Comparison of ENCODE assay signal across 12 cellular contexts in the genomic region with DNA sequence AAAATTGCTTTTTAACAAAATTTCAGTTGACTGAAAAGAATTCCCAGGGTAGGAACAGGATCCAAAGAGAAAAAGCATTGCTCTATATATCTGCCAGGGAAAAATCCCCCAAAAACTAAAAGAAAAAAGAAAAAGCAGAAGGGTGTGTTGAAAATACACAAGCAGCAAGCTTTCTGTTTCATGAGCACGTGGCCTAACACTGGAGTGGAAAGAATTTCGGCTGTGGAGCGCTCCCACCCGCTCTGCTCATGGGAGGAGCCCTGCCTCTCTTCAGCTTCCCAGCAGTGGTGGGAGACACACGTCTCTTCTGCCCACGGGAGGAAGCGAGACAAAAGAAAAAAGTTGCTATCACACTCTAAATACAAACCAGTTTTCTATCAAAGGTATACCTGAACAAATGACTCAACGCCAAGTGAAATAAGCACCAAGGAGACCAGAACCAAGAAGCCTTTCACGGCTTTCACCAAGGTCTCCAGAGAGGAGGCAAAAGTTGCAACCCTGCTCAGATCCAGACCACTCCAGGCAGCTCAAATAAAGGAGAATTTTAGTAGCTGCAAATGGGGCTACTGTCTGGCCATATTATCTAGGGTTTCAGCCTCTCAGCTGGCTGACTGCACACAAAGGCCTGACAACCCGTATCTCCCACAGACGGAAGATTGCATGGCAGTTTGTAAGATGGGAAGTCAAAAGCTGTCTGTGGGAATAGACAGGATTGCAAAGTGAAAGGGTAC. TPM values are rescaled to one million over a fixed set of nuclear protein-coding genes. Genes with fewer than 3 reads are reported as not detected.
DNase-seq lines count a peak whose midpoint lies in the region; ATAC-seq and TF ChIP-seq lines count a peak whose summit lies in the region.
"Had no signal": no experiment of that assay in that cellular context is flagged by ENCODE, and none has a peak within 500 bp of the region (broad histone marks: within the 10 kb centered on the region; RNA-seq: fewer than 3 reads in every experiment).

No MANE protein-coding gene starts in this region.

- H3K27me3 ChIP-seq in fibroblast of lung (ENCODE audit: control insufficient read depth, insufficient read depth, low read length) (no peaks in the 10 kb centered on the region), muscle layer of duodenum (ENCODE audit: low read depth, low read length) (no peaks in the 10 kb centered on the region), upper lobe of left lung (peaks cover 0 to 4% (median 0%) of the 10 kb centered on the region in 4 donors), PC-3 (ENCODE audit: low read length) (0 out of 2 replicates have a peak, but pooled peaks cover 3% of the 10 kb centered on the region)

- H3K79me2 ChIP-seq in fibroblast of lung (ENCODE audit: control insufficient read depth, insufficient read depth, low read length) = no peaks in the 10 kb centered on the region
- no peaks in the 10 kb centered on the region for H3K79me2 ChIP-seq in PC-3 (ENCODE audit: low read length)

- CTCF ChIA-PET in PC-3 (lab: Charles Lee) = no interaction called here

- intact Hi-C loops in PC-3 (cut with micrococcal nuclease) = no loop called here

- H4K20me1 ChIP-seq in fibroblast of lung (ENCODE audit: control insufficient read depth, extremely low read depth, insufficient read depth, low read length) = no peaks in the 10 kb centered on the region
- no peaks in the 10 kb centered on the region for H4K20me1 ChIP-seq in PC-3 (ENCODE audit: low read length)

- H3K36me3 Mint-ChIP-seq in activated T-cell treated with anti-CD3 and anti-CD28 coated beads, Interleukin-2, amount 50 U/mL, for 72 hours (ENCODE audit: insufficient read depth in 2 of 2) = peaks cover 0 to 2% of the 10 kb centered on the region in 2 donors
- H3K36me3 Mint-ChIP-seq in activated T-cell treated with anti-CD3 and anti-CD28 coated beads, Interleukin-2, amount 50 U/mL, for 4 hours (ENCODE audit: insufficient read depth) = no peaks in the 10 kb centered on the region

- 35 to 43% methylated on average over 11 of the region's 11 CpGs for WGBS in upper lobe of left lung, 2 donors

- peak overlapping the region; percentile 1 for H2AFZ ChIP-seq in fibroblast of lung (ENCODE audit: low read length)
- H2AFZ ChIP-seq in PC-3 (ENCODE audit: low read length) = no peak overlapping the region

- H3K4me1 Mint-ChIP-seq in activated T-cell treated with anti-CD3 and anti-CD28 coated beads, Interleukin-2, amount 50 U/mL, for 72 hours (ENCODE audit: low read depth) = peaks cover 23% of the 10 kb centered on the region
- H3K4me1 Mint-ChIP-seq in activated T-cell treated with anti-CD3 and anti-CD28 coated beads, Interleukin-2, amount 50 U/mL, for 4 hours (ENCODE audit: low read depth) = no peaks in the 10 kb centered on the region
- H3K4me1 Mint-ChIP-seq: activated T-helper 17 cell treated with anti-CD3 and anti-CD28 coated beads, Interleukin-2, amount 50 U/mL, for 72 hours had no signal

- H3K27ac ChIP-seq in fibroblast of lung (ENCODE audit: insufficient read depth, low read length) = peak overlapping the region; percentile 6
- H3K27ac ChIP-seq in muscle layer of duodenum (ENCODE audit: low read length) = peak overlapping the region; percentile 74
- peak overlapping the region; percentile 12 to 69 (median 24) for H3K27ac ChIP-seq in upper lobe of left lung
- no peak overlapping the region for H3K27ac ChIP-seq in PC-3 (ENCODE audit: low read length)
- H3K27ac ChIP-seq: KMS-11 had no signal

- no peak for TF ChIP-seq EP300 in upper lobe of left lung (IDR thresholded peaks at IDR 0.05)

- POLR2A ChIA-PET in PC-3 (lab: Charles Lee; ENCODE audit: unreplicated experiment) = interaction anchor here (0.6 kb wide), 1 partner anchor 75 kb away, joined by 5 read pairs; no protein-coding TSS in a partner anchor

- H3K36me3 ChIP-seq in fibroblast of lung (ENCODE audit: control insufficient read depth, insufficient read depth, low read length) (no peaks in the 10 kb centered on the region), muscle layer of duodenum (ENCODE audit: control insufficient read depth in 1 of 2, insufficient read depth in 2 of 2, low read length in 2 of 2) (no peaks in the 10 kb centered on the region), upper lobe of left lung (no peaks in the 10 kb centered on the region), PC-3 (ENCODE audit: low read depth, low read length) (no peaks in the 10 kb centered on the region)

- H3K9me3 Mint-ChIP-seq in activated T-cell treated with anti-CD3 and anti-CD28 coated beads, Interleukin-2, amount 50 U/mL, for 72 hours = no peaks in the 10 kb centered on the region
- peaks cover under 1% of the 10 kb centered on the region for H3K9me3 Mint-ChIP-seq in activated T-cell treated with anti-CD3 and anti-CD28 coated beads, Interleukin-2, amount 50 U/mL, for 4 hours

- H3K4me3 ChIP-seq in fibroblast of lung (replicated peaks in 1 of 4; ENCODE audit: control extremely low read depth in 1 of 4, insufficient read depth in 1 of 4, low read depth in 3 of 4, low read length in 4 of 4) = peak overlapping the region in 1 of 4 experiments; percentile 8
- peak overlapping the region in 1 of 2 donors; percentile 23 for H3K4me3 ChIP-seq in muscle layer of duodenum (ENCODE audit: low read depth in 1 of 2, low read length in 2 of 2)
- peak overlapping the region in 1 of 4 donors; percentile 18 for H3K4me3 ChIP-seq in upper lobe of left lung
- no peak overlapping the region for H3K4me3 ChIP-seq in PC-3 (ENCODE audit: low read length)

- H3K4me2 ChIP-seq in fibroblast of lung (ENCODE audit: extremely low read depth, insufficient read depth, low read length) (no peak overlapping the region), PC-3 (ENCODE audit: low read length) (no peak overlapping the region)
- H3K4me2 ChIP-seq: KMS-11 had no signal

- DNase-seq in activated T-cell treated with anti-CD3 and anti-CD28 coated beads, Interleukin-2, amount 50 U/mL, for 72 hours = no peak
- no peak for DNase-seq in activated T-cell treated with anti-CD3 and anti-CD28 coated beads, Interleukin-2, amount 50 U/mL, for 4 hours
- peak in 1 of 2 donors; percentile 27 for DNase-seq in fibroblast of lung (ENCODE audit: low read depth in 2 of 2)
- peak in 1 of 2 donors; percentile 41 for DNase-seq in upper lobe of left lung
- DNase-seq in PC-3 = no peak
- DNase-seq in NCI-H146 treated with DMSO at 0.1 percent for 48 hours (lab: John Stamatoyannopoulos, UW; ENCODE audit: unreplicated experiment) = no peak
- DNase-seq: NCI-H748 treated with DMSO at 0.1 percent for 48 hours had no signal

- BruUV-seq in PC-3 (replicated peaks; lab: Mats Ljungman, UMichigan) = no TSS peak

- peak; percentile 35 to 36 for ATAC-seq in activated T-cell treated with anti-CD3 and anti-CD28 coated beads, Interleukin-2, amount 50 U/mL, for 72 hours (replicated peaks in 1 of 2)
- ATAC-seq in activated T-cell treated with anti-CD3 and anti-CD28 coated beads, Interleukin-2, amount 50 U/mL, for 4 hours = no peak
- ATAC-seq in upper lobe of left lung (ENCODE audit: low FRiP score in 2 of 2) = peak; percentile 70 to 83
- no peak for ATAC-seq in HG03280 (IDR thresholded peaks at IDR 0.05; ENCODE audit: unreplicated experiment)
- no peak for ATAC-seq in PC-3
- ATAC-seq: activated T-helper 17 cell treated with anti-CD3 and anti-CD28 coated beads, Interleukin-2, amount 50 U/mL, for 72 hours had no signal

- TF ChIP-seq CTCF in fibroblast of lung (conservative IDR thresholded peaks at IDR 0.05 in 1 of 2, IDR thresholded peaks at IDR 0.05 in 1 of 2; ENCODE audit: low read depth in 1 of 2, low read length in 2 of 2) (no peak), upper lobe of left lung (IDR thresholded peaks at IDR 0.05) (no peak), PC-3 (conservative IDR thresholded peaks at IDR 0.05; ENCODE audit: low read depth, low read length) (no peak)

- H3K4me1 ChIP-seq in fibroblast of lung (ENCODE audit: control insufficient read depth, extremely low read depth, insufficient read depth, low read length) = peaks cover 9% of the 10 kb centered on the region
- H3K4me1 ChIP-seq in muscle layer of duodenum (ENCODE audit: control insufficient read depth in 1 of 2, insufficient read depth in 2 of 2, low read length in 2 of 2) = peaks cover 0 to 10% of the 10 kb centered on the region in 2 donors
- H3K4me1 ChIP-seq in upper lobe of left lung = peaks cover 0 to 9% (median 5%) of the 10 kb centered on the region in 4 donors
- H3K4me1 ChIP-seq in PC-3 (ENCODE audit: insufficient read depth, low read length) = 0 out of 2 replicates have a peak, but pooled peaks cover 6% of the 10 kb centered on the region

- H3K27me3 Mint-ChIP-seq in activated T-cell treated with anti-CD3 and anti-CD28 coated beads, Interleukin-2, amount 50 U/mL, for 72 hours (ENCODE audit: low read depth) = peaks cover 51% of the 10 kb centered on the region
- peaks cover 50% of the 10 kb centered on the region for H3K27me3 Mint-ChIP-seq in activated T-cell treated with anti-CD3 and anti-CD28 coated beads, Interleukin-2, amount 50 U/mL, for 4 hours (ENCODE audit: low read depth)

- TF ChIP-seq POLR2A in upper lobe of left lung (IDR thresholded peaks at IDR 0.05) = no peak

- H3K9me3 ChIP-seq in fibroblast of lung (ENCODE audit: control insufficient read depth, insufficient read depth, low read depth, low read length) (no peaks in the 10 kb centered on the region), muscle layer of duodenum (ENCODE audit: control insufficient read depth in 1 of 2, low read length in 2 of 2) (no peaks in the 10 kb centered on the region), upper lobe of left lung (no peaks in the 10 kb centered on the region), PC-3 (ENCODE audit: low read length) (no peaks in the 10 kb centered on the region)

- H3K9me2 ChIP-seq in PC-3 (replicated peaks; ENCODE audit: low read length) = no peaks in the 10 kb centered on the region

- H3F3A ChIP-seq in PC-3 (ENCODE audit: low read length, unreplicated experiment) = no peaks in the 10 kb centered on the region

- no peak overlapping the region for H3K9ac ChIP-seq in fibroblast of lung (ENCODE audit: insufficient read depth, low read length)
- H3K9ac ChIP-seq in PC-3 (ENCODE audit: low read length) = no peak overlapping the region
- H3K9ac ChIP-seq: KMS-11 had no signal

- H3K27ac Mint-ChIP-seq in activated T-cell treated with anti-CD3 and anti-CD28 coated beads, Interleukin-2, amount 50 U/mL, for 72 hours = no peak overlapping the region
- H3K27ac Mint-ChIP-seq: activated T-helper 17 cell treated with anti-CD3 and anti-CD28 coated beads, Interleukin-2, amount 50 U/mL, for 72 hours; T-helper 2 cell treated with Interferon-gamma antibody and Interleukin-4, amounts not matched to agents 5 μg/mL and 100 μg/mL, for 36 hours had no signal

- H3K4me3 Mint-ChIP-seq in activated T-cell treated with anti-CD3 and anti-CD28 coated beads, Interleukin-2, amount 50 U/mL, for 72 hours = peak overlapping the region; percentile 25 to 51
- H3K4me3 Mint-ChIP-seq in activated T-cell treated with anti-CD3 and anti-CD28 coated beads, Interleukin-2, amount 50 U/mL, for 4 hours = no peak overlapping the region
- H3K4me3 Mint-ChIP-seq: activated T-helper 17 cell treated with anti-CD3 and anti-CD28 coated beads, Interleukin-2, amount 50 U/mL, for 72 hours; T-helper 2 cell treated with Interferon-gamma antibody and Interleukin-4, amounts not matched to agents 5 μg/mL and 100 μg/mL, for 36 hours had no signal

RNA-seq across cellular contexts. Expression of a gene that starts 29.5 kb away (rescaled TPM):
- 10 to 100 TPM; 29.7 to 32.9 TPM for total RNA-seq in activated T-cell treated with anti-CD3 and anti-CD28 coated beads, Interleukin-2, amount 50 U/mL, for 72 hours
- 10 to 100 TPM; 12.9 to 19.8 (median 17.6) TPM for total RNA-seq in activated T-cell treated with anti-CD3 and anti-CD28 coated beads, Interleukin-2, amount 50 U/mL, for 4 hours
- total RNA-seq in fibroblast of lung = 17.7 and 20.0 TPM in 2 replicates
- polyA plus RNA-seq in fibroblast of lung = 10.0 and 10.6 TPM in 2 replicates
- 13.0 and 14.2 TPM in 2 replicates for polyA plus RNA-seq in fibroblast of lung (2012)
- polyA minus RNA-seq in fibroblast of lung (ENCODE audit: low replicate concordance) = 23.0 and 25.8 TPM in 2 replicates
- total RNA-seq in upper lobe of left lung = 10 to 100 TPM; 20.8 to 59.7 (median 27.2) TPM
- 79.4 and 103 TPM in 2 replicates for total RNA-seq in PC-3 (2014; rRNA removed)

RNA-seq across cellular contexts. Expression of a gene that starts 54.8 kb away (rescaled TPM):
- total RNA-seq in activated T-cell treated with anti-CD3 and anti-CD28 coated beads, Interleukin-2, amount 50 U/mL, for 72 hours = under 1 TPM; 0.38 to 0.63 TPM
- total RNA-seq in activated T-cell treated with anti-CD3 and anti-CD28 coated beads, Interleukin-2, amount 50 U/mL, for 4 hours = 1 to 10 TPM; 4.1 to 5.4 (median 4.2) TPM
- under 0.01 TPM in 1 of 2 replicates, not detected in the other for total RNA-seq in fibroblast of lung
- polyA plus RNA-seq in fibroblast of lung = 0.07 and 0.08 TPM in 2 replicates
- polyA plus RNA-seq in fibroblast of lung (2012) = 0.08 TPM in 1 of 2 replicates, not detected in the other
- polyA minus RNA-seq in fibroblast of lung (ENCODE audit: low replicate concordance) = not detected in 2 replicates
- total RNA-seq in upper lobe of left lung = 10 to 100 TPM in 1 of 6 donors, 1 to 10 TPM in 5; 2.6 to 13.6 (median 6.0) TPM
- 0.35 and 0.40 TPM in 2 replicates for total RNA-seq in PC-3 (2014; rRNA removed)

Comparison
In these comparisons a context has a peak if more than half of its experiments do, and no peak if none do; other contexts are left out.
1. ATAC-seq: peak in activated T-cell treated with anti-CD3 and anti-CD28 coated beads, Interleukin-2, amount 50 U/mL, for 72 hours (2 of 2) and upper lobe of left lung (2 of 2); none in activated T-cell treated with anti-CD3 and anti-CD28 coated beads, Interleukin-2, amount 50 U/mL, for 4 hours (0 of 2), HG03280 (single experiment) and PC-3 (single experiment).